ENCODE assay signal across 15 cellular contexts in genomic region chr22:41870786-41871185, GRCh38. TPM values are rescaled to one million over a fixed set of nuclear protein-coding genes. Genes with fewer than 3 reads are reported as not detected.
"Had no signal": no experiment of that assay in that cellular context is flagged by ENCODE, and none has a peak within 500 bp of the region (broad histone marks: within the 10 kb centered on the region; RNA-seq: fewer than 3 reads in every experiment).

No MANE protein-coding gene starts in this region.

- H3K4me3 ChIP-seq: heart left ventricle, left lung, uterus had no signal

- H3K27me3 ChIP-seq: heart left ventricle, left lung, uterus had no signal

- H3K27ac ChIP-seq: heart left ventricle, left lung, uterus had no signal

- ATAC-seq: activated T-cell treated with anti-CD3 and anti-CD28 coated beads, Interleukin-2, amount 50 U/mL, for 4 hours; left lung had no signal

- H3K4me3 Mint-ChIP-seq: activated T-cell treated with anti-CD3 and anti-CD28 coated beads, Interleukin-2, amount 50 U/mL, for 4 hours; nephron; T-helper 2 cell treated with Interferon-gamma antibody and Interleukin-4, amounts not matched to agents 5 μg/mL and 100 μg/mL, for 36 hours had no signal

- H3K4me1 ChIP-seq: left lung, uterus had no signal

- H3K27ac Mint-ChIP-seq: nephron; T-helper 2 cell treated with Interferon-gamma antibody and Interleukin-4, amounts not matched to agents 5 μg/mL and 100 μg/mL, for 36 hours had no signal

- H3K36me3 ChIP-seq: uterus had no signal

- DNase-seq: activated CD4-positive, alpha-beta T cell treated with anti-CD3 and anti-CD28 coated beads, Interleukin-2, amount 50 U/mL, for 4 hours; activated gamma-delta T cell; activated T-cell treated with anti-CD3 and anti-CD28 coated beads, Interleukin-2, amount 50 U/mL, for 4 hours; cortex of kidney; effector CD8-positive, alpha-beta T cell; heart left ventricle; left lung; stimulated activated CD4-positive, alpha-beta T cell treated with anti-CD3 and anti-CD28 coated beads, Interleukin-4, amount 100 ng/mL, for 1 hour; uterus had no signal

- H3K9me3 Mint-ChIP-seq: activated T-cell treated with anti-CD3 and anti-CD28 coated beads, Interleukin-2, amount 50 U/mL, for 4 hours; nephron; T-helper 2 cell treated with Interferon-gamma antibody and Interleukin-4, amounts not matched to agents 5 μg/mL and 100 μg/mL, for 36 hours had no signal

- H3K4me1 Mint-ChIP-seq: nephron had no signal

- H3K9me3 ChIP-seq: heart left ventricle, left lung, uterus had no signal

RNA-seq across cellular contexts. Expression of gene SHISA8, which starts 44.1 kb away (rescaled TPM):
- total RNA-seq: cardiac septum, frontal cortex, left lung, omental fat pad, pulmonary artery endothelial cell had no signal
